21 cellular contexts compared by ENCODE assay signal in the genomic region with DNA sequence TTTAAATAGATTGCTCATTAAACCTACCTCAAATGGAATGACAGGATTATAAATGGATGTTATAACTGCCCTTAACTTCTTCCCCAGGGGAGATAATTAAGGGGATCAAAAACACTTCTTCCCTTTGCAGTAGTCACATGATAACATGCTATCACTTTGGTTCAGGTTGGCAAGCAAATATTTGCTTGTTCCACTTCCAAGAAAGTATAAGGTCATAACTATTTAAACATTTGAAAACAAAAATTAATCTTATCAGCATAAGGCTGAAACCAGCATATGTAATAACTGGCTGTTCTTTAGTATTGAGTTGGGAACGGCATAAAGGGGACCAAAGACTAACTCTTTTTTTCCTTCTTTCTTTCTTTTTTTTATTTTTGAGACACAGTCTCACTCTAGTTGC. TPM values are rescaled to one million over a fixed set of nuclear protein-coding genes. Genes with fewer than 3 reads are reported as not detected.
"Had no signal": no experiment of that assay in that cellular context is flagged by ENCODE, and none has a peak within 500 bp of the region (broad histone marks: within the 10 kb centered on the region; RNA-seq: fewer than 3 reads in every experiment).

No MANE protein-coding gene starts in this region.

- H3K36me3 Mint-ChIP-seq: activated naive CD4-positive, alpha-beta T cell treated with anti-CD3 and anti-CD28 coated beads, Interleukin-2, amount 50 U/mL, for 24 hours; naive thymus-derived CD8-positive, alpha-beta T cell had no signal

- H3K9me3 Mint-ChIP-seq: activated naive CD4-positive, alpha-beta T cell treated with anti-CD3 and anti-CD28 coated beads, Interleukin-2, amount 50 U/mL, for 24 hours; activated T-cell treated with anti-CD3 and anti-CD28 coated beads, Interleukin-2, amount 50 U/mL, for 72 hours; naive thymus-derived CD8-positive, alpha-beta T cell had no signal

- H3K4me3 ChIP-seq: ascending aorta, gastrocnemius medialis, spleen, tibial nerve had no signal

- H3K4me3 Mint-ChIP-seq: activated naive CD4-positive, alpha-beta T cell treated with anti-CD3 and anti-CD28 coated beads, Interleukin-2, amount 50 U/mL, for 24 hours; activated T-cell treated with anti-CD3 and anti-CD28 coated beads, Interleukin-2, amount 50 U/mL, for 72 hours; naive thymus-derived CD8-positive, alpha-beta T cell had no signal

- H3K27me3 Mint-ChIP-seq: activated naive CD4-positive, alpha-beta T cell treated with anti-CD3 and anti-CD28 coated beads, Interleukin-2, amount 50 U/mL, for 24 hours had no signal

- H3K36me3 ChIP-seq: ascending aorta, gastrocnemius medialis, spleen, tibial nerve had no signal

- FAIRE-seq: bronchial epithelial cell, kidney had no signal

- ATAC-seq: activated T-cell treated with anti-CD3 and anti-CD28 coated beads, Interleukin-2, amount 50 U/mL, for 72 hours; esophagus mucosa; gastrocnemius medialis; left ventricle myocardium superior; naive thymus-derived CD8-positive, alpha-beta T cell had no signal

- DNase-seq: activated CD4-positive, CD25-positive, alpha-beta regulatory T cell treated with anti-CD3 and anti-CD28 coated beads, Interleukin-2, amount 50 U/mL, for 72 hours; activated effector memory CD4-positive, alpha-beta T cell treated with anti-CD3 and anti-CD28 coated beads, Interleukin-2, amount 50 U/mL, for 16 hours; activated T-cell treated with anti-CD3 and anti-CD28 coated beads, Interleukin-2, amount 50 U/mL, for 72 hours; effector CD4-positive, alpha-beta T cell; gastrocnemius medialis; head of caudate nucleus; kidney; left ventricle myocardium superior; mesenchymal stem cell; naive thymus-derived CD8-positive, alpha-beta T cell; spleen; stimulated activated naive CD4-positive, alpha-beta T cell; T-helper 1 cell; T-helper 9 cell had no signal

- H3K27ac Mint-ChIP-seq: activated naive CD4-positive, alpha-beta T cell treated with anti-CD3 and anti-CD28 coated beads, Interleukin-2, amount 50 U/mL, for 24 hours; activated T-cell treated with anti-CD3 and anti-CD28 coated beads, Interleukin-2, amount 50 U/mL, for 72 hours had no signal

- H3K27me3 ChIP-seq: ascending aorta, gastrocnemius medialis, spleen, tibial nerve had no signal

- H3K9me3 ChIP-seq: ascending aorta, gastrocnemius medialis, spleen, tibial nerve had no signal

- H3K27ac ChIP-seq: ascending aorta, gastrocnemius medialis, spleen, tibial nerve had no signal

- H3K4me1 ChIP-seq: ascending aorta, gastrocnemius medialis had no signal

RNA-seq across cellular contexts. Expression of a gene that starts 2.4 kb away (rescaled TPM):
- total RNA-seq: activated CD8-positive, alpha-beta memory T cell treated with anti-CD3 and anti-CD28 coated beads for 36 hours; renal cortical epithelial cell had no signal
